25 cellular contexts compared by ENCODE assay signal in the genomic region with DNA sequence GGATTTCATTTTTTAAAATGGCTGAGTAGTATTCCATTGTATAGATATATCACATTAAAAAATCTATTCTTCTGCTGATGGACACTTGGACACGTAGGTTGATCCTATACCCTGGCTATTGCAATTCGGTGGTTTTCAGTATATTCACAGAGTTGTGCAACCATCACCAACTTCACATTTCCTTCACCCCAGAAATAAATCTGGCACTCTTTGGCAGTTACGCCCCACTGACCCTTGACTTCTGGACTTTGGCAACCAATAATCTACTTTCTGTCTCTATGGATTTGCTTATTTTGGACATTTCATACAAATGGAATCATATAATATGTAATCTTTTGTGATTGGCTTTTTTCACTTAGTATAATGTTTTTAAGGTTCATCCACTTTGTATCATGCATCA.
"Had no signal": no experiment of that assay in that cellular context is flagged by ENCODE, and none has a peak within 500 bp of the region (broad histone marks: within the 10 kb centered on the region; RNA-seq: fewer than 3 reads in every experiment).

No MANE protein-coding gene starts in this region.

- H3K36me3 ChIP-seq: esophagus muscularis mucosa, left ventricle myocardium inferior, lower lobe of right lung, prostate gland, right atrium auricular region, sigmoid colon, spleen, thoracic aorta, tibial nerve, upper lobe of left lung, uterus had no signal

- H3K27ac ChIP-seq: esophagus muscularis mucosa, foreskin keratinocyte, left ventricle myocardium inferior, lower lobe of right lung, prostate gland, right atrium auricular region, sigmoid colon, thoracic aorta, tibial nerve, upper lobe of left lung, uterus had no signal

- FAIRE-seq: endothelial cell of umbilical vein, islet of Langerhans had no signal

- H3K4me3 ChIP-seq: esophagus muscularis mucosa, heart right ventricle, left ventricle myocardium inferior, lower lobe of right lung, prostate gland, right atrium auricular region, sigmoid colon, spleen, thoracic aorta, tibial nerve, upper lobe of left lung, uterus had no signal

- DNase-seq: effector memory CD4-positive, alpha-beta T cell; foreskin keratinocyte; glutamatergic neuron; heart right ventricle; hippocampal formation; left cardiac atrium; left ventricle myocardium inferior; lower lobe of right lung; naive thymus-derived CD8-positive, alpha-beta T cell; nephron progenitor cell; nucleus accumbens; sigmoid colon; spleen; stimulated activated CD4-positive, alpha-beta T cell treated with anti-CD3 and anti-CD28 coated beads, Interleukin-4, amount 100 ng/mL, for 4 hours; upper lobe of left lung; uterus had no signal

- H3K4me3 Mint-ChIP-seq: naive thymus-derived CD8-positive, alpha-beta T cell; nephron progenitor cell; stimulated activated memory B cell treated with anti-CD40 and anti-IgM and Interleukin-4, amounts not matched to agents 10 μg/mL and 1 μg/mL and 100 μg/mL, for 72 hours; stimulated activated naive CD8-positive, alpha-beta T cell treated with anti-CD3 and anti-CD28 coated beads, Interleukin-15, Interleukin-2, amounts not matched to agents 100 ng/mL and 50 ng/mL, for 24 hours had no signal

- H3K27me3 ChIP-seq: esophagus muscularis mucosa, foreskin keratinocyte, heart right ventricle, right atrium auricular region, sigmoid colon, spleen, tibial nerve, upper lobe of left lung, uterus had no signal

- H3K9me3 Mint-ChIP-seq: naive thymus-derived CD8-positive, alpha-beta T cell; nephron progenitor cell; stimulated activated memory B cell treated with anti-CD40 and anti-IgM and Interleukin-4, amounts not matched to agents 10 μg/mL and 1 μg/mL and 100 μg/mL, for 72 hours; stimulated activated naive CD8-positive, alpha-beta T cell treated with anti-CD3 and anti-CD28 coated beads, Interleukin-15, Interleukin-2, amounts not matched to agents 100 ng/mL and 50 ng/mL, for 24 hours had no signal

- H3K4me1 ChIP-seq: prostate gland, uterus had no signal

- ATAC-seq: foreskin keratinocyte; lower lobe of right lung; naive thymus-derived CD8-positive, alpha-beta T cell; stimulated activated memory B cell treated with anti-CD40 and anti-IgM and Interleukin-4, amounts not matched to agents 10 μg/mL and 1 μg/mL and 100 μg/mL, for 72 hours had no signal

- H3K27ac Mint-ChIP-seq: naive thymus-derived CD8-positive, alpha-beta T cell; nephron progenitor cell; stimulated activated memory B cell treated with anti-CD40 and anti-IgM and Interleukin-4, amounts not matched to agents 10 μg/mL and 1 μg/mL and 100 μg/mL, for 72 hours had no signal

- H3K9me3 ChIP-seq: esophagus muscularis mucosa, heart right ventricle, left ventricle myocardium inferior, lower lobe of right lung, prostate gland, right atrium auricular region, sigmoid colon, spleen, thoracic aorta, tibial nerve, upper lobe of left lung, uterus had no signal

- H3K27me3 Mint-ChIP-seq: naive thymus-derived CD8-positive, alpha-beta T cell; stimulated activated memory B cell treated with anti-CD40 and anti-IgM and Interleukin-4, amounts not matched to agents 10 μg/mL and 1 μg/mL and 100 μg/mL, for 72 hours; stimulated activated naive CD8-positive, alpha-beta T cell treated with anti-CD3 and anti-CD28 coated beads, Interleukin-15, Interleukin-2, amounts not matched to agents 100 ng/mL and 50 ng/mL, for 24 hours had no signal
